Comparison of ENCODE assay signal across 8 cellular contexts in the genomic region with DNA sequence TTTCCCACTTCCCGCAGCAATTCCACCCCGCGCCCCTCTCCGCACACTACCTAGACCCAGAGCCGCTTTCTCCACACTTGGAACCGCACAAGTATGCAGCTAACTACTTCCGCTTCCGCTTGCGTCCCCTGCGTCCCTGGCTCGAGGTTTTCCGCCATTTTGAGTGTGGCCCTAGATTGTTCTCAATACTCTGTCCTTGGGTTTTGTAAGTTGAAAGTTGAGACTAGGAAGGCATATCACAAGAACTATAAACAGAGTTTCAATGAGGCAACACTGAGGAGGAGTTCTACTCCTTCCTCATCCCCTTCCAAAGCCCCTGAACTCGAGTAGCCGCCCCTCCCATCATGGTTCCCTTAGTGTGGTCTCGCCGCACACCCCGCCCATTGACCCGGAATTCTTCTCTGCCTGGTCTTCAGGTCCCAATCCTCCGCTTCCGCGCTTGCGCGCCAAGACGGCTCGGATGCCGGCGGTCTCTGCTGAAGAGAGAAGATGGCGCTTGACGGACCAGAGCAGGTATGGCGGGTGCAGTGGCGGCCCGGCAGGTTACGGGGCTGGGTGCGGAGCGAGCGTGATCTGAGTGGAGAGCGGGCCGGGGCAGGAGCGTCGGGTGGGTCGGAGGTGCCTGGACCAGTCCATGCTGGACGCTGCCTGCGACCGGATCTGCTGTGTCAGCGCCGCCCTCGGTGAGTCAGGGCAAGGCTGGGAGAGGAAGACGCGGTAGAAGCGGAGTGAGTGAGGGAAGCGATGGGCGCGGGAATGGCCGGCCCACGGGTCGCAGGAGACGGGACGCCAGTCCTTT. TPM values are rescaled to one million over a fixed set of nuclear protein-coding genes. Genes with fewer than 3 reads are reported as not detected.
DNase-seq lines count a peak whose midpoint lies in the region; ATAC-seq, FAIRE-seq and TF ChIP-seq lines count a peak whose summit lies in the region.

A gene with protein sequence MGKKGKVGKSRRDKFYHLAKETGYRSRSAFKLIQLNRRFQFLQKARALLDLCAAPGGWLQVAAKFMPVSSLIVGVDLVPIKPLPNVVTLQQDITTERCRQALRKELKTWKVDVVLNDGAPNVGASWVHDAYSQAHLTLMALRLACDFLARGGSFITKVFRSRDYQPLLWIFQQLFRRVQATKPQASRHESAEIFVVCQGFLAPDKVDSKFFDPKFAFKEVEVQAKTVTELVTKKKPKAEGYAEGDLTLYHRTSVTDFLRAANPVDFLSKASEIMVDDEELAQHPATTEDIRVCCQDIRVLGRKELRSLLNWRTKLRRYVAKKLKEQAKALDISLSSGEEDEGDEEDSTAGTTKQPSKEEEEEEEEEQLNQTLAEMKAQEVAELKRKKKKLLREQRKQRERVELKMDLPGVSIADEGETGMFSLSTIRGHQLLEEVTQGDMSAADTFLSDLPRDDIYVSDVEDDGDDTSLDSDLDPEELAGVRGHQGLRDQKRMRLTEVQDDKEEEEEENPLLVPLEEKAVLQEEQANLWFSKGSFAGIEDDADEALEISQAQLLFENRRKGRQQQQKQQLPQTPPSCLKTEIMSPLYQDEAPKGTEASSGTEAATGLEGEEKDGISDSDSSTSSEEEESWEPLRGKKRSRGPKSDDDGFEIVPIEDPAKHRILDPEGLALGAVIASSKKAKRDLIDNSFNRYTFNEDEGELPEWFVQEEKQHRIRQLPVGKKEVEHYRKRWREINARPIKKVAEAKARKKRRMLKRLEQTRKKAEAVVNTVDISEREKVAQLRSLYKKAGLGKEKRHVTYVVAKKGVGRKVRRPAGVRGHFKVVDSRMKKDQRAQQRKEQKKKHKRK (minus strand): TSS at position 662 of the 799 bp plus-strand sequence. CDS start 761 bp downstream, outside the sequence.
A gene (plus strand): TSS at position 430 of the 799 bp plus-strand sequence. CDS start 60 bp downstream, at position 490.

- peak within 1 kb of the TSS; percentile 89 for H3K4me3 Mint-ChIP-seq in T-helper 1 cell treated with Interleukin-12 subunit alpha and Interleukin-12 subunit beta and Interleukin-4 antibody, amounts not matched to agents 30 μg/mL and 1 μg/mL, for 36 hours

- H3K27me3 Mint-ChIP-seq in T-helper 1 cell treated with Interleukin-12 subunit alpha and Interleukin-12 subunit beta and Interleukin-4 antibody, amounts not matched to agents 30 μg/mL and 1 μg/mL, for 36 hours (ENCODE audit: low read depth), result no peaks in the 10 kb centered on the region

- H3K4me1 Mint-ChIP-seq in T-helper 1 cell treated with Interleukin-12 subunit alpha and Interleukin-12 subunit beta and Interleukin-4 antibody, amounts not matched to agents 30 μg/mL and 1 μg/mL, for 36 hours (ENCODE audit: low read depth), result peaks cover 61% of the 10 kb centered on the region

- H3K27ac ChIP-seq in right atrium auricular region, result peak within 1 kb of the TSS; percentile 85 to 92
- peak within 1 kb of the TSS; percentile 97 for H3K27ac ChIP-seq in psoas muscle

- H3K4me1 ChIP-seq in right atrium auricular region (peaks cover 0 to 38% of the 10 kb centered on the region in 2 donors), psoas muscle (peaks cover 32% of the 10 kb centered on the region)

- H3K36me3 Mint-ChIP-seq in T-helper 1 cell treated with Interleukin-12 subunit alpha and Interleukin-12 subunit beta and Interleukin-4 antibody, amounts not matched to agents 30 μg/mL and 1 μg/mL, for 36 hours (ENCODE audit: low read depth), result peaks cover 66% of the 10 kb centered on the region

- TF ChIP-seq CTCF in right atrium auricular region (IDR thresholded peaks at IDR 0.05) (peak in 1 of 2 donors; percentile 53), psoas muscle (IDR thresholded peaks at IDR 0.05) (peak; percentile 40)

- intact Hi-C loops in psoas muscle (cut with DNase I), result loop anchor here in 1 of 2 donors (2.0 to 5.0 kb wide), 2 partner anchors 52 to 680 kb away; a partner anchor contains a TSS

- 0 to 1% (median 0%) methylated on average over 52 to 58 of the region's 58 CpGs for WGBS in psoas muscle, 3 donors

- H3K36me3 ChIP-seq in right atrium auricular region (peaks cover 66% of the 10 kb centered on the region), psoas muscle (ENCODE audit: insufficient read depth in 1 of 2, low read depth in 1 of 2) (peaks cover 27 to 79% of the 10 kb centered on the region in 2 donors)

- DNase-seq in NCI-H1694 (lab: John Stamatoyannopoulos, UW) (peak; percentile 94), amygdala (lab: John Stamatoyannopoulos, UW) (peak; percentile 77 to 98 (median 94)), right atrium auricular region (ENCODE audit: low spot score) (peak; percentile 96), psoas muscle (peak; percentile 96 to 99), urothelium cell line (ENCODE audit: low spot score) (peak; percentile 97)

- TF ChIP-seq POLR2A in GM15510 (IDR thresholded peaks at IDR 0.05; ENCODE audit: borderline replicate concordance, extremely low read depth, insufficient read length), result peak; percentile 86

- H3K27me3 ChIP-seq in right atrium auricular region, result no peaks in the 10 kb centered on the region
- H3K27me3 ChIP-seq in psoas muscle (ENCODE audit: insufficient read depth in 3 of 3, low read length in 2 of 3), result no peaks in the 10 kb centered on the region

- no peaks in the 10 kb centered on the region for H3K9me3 Mint-ChIP-seq in T-helper 1 cell treated with Interleukin-12 subunit alpha and Interleukin-12 subunit beta and Interleukin-4 antibody, amounts not matched to agents 30 μg/mL and 1 μg/mL, for 36 hours

- no peaks in the 10 kb centered on the region for H3K9me3 ChIP-seq in right atrium auricular region
- no peaks in the 10 kb centered on the region for H3K9me3 ChIP-seq in psoas muscle

- peak; percentile 87 for FAIRE-seq in urothelium cell line (lab: Jason Lieb, UNC)

- H3K27ac Mint-ChIP-seq in T-helper 1 cell treated with Interleukin-12 subunit alpha and Interleukin-12 subunit beta and Interleukin-4 antibody, amounts not matched to agents 30 μg/mL and 1 μg/mL, for 36 hours, result peak within 1 kb of the TSS; percentile 96

- H3K4me3 ChIP-seq in right atrium auricular region, result peak within 1 kb of the TSS; percentile 77 to 89
- peak within 1 kb of the TSS; percentile 93 for H3K4me3 ChIP-seq in psoas muscle

- ATAC-seq in HG02885 (IDR thresholded peaks at IDR 0.05; ENCODE audit: poor library complexity, unreplicated experiment) (peak; percentile 88), psoas muscle (peak; percentile 91 to 95 (median 93))

RNA-seq across cellular contexts. Expression of the first gene that starts in this region (rescaled TPM):
- 10 to 100 TPM; 24.3 to 58.0 TPM for total RNA-seq in right atrium auricular region
- 10 to 100 TPM; 20.1 to 26.2 (median 24.8) TPM for total RNA-seq in psoas muscle
- polyA plus RNA-seq in psoas muscle, result 10 to 100 TPM; 14.4 to 41.9 (median 41.0) TPM

RNA-seq across cellular contexts. Expression of the second gene that starts in this region (rescaled TPM):
- 100 to 1,000 TPM in 1 of 2 donors, 10 to 100 TPM in 1; 59.3 to 105 TPM for total RNA-seq in right atrium auricular region
- 100 to 1,000 TPM; 147 to 224 (median 176) TPM for total RNA-seq in psoas muscle
- 100 to 1,000 TPM; 269 to 380 (median 341) TPM for polyA plus RNA-seq in psoas muscle

Comparison
In these comparisons a context has a peak if more than half of its experiments do, and no peak if none do; other contexts are left out.
1. Peak in every context shown above with its lines: DNase-seq, ATAC-seq, H3K4me3 ChIP-seq and H3K27ac ChIP-seq.